Comparison of ENCODE assay signal across 14 cellular contexts in the genomic region with DNA sequence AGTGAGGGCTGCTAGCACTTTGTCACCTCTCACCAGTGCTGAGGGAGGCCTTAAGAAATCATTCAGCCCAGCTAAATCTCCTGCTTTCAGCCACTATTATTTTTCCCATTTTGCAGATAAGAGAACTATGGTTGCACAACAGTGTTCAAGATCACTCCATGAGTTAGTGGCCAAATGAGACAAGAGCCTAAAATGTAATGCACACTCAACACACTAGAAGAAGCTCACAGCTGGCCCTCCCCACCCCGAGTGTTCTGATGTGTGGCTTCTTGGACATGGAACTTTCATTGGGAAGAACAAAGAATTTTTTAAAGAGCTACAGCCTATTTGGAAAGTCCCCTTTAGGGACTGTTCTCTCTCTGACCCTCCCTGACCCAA. TPM values are rescaled to one million over a fixed set of nuclear protein-coding genes. Genes with fewer than 3 reads are reported as not detected.
DNase-seq lines count a peak whose midpoint lies in the region; ATAC-seq and TF ChIP-seq lines count a peak whose summit lies in the region.
"Had no signal": no experiment of that assay in that cellular context is flagged by ENCODE, and none has a peak within 500 bp of the region (broad histone marks: within the 10 kb centered on the region; RNA-seq: fewer than 3 reads in every experiment).

No MANE protein-coding gene starts in this region.

- intact Hi-C loops in Right ventricle myocardium inferior (cut with DNase I), result no loop called here
- intact Hi-C loops in left ventricle myocardium superior (cut with micrococcal nuclease), result no loop called here

- no peaks in the 10 kb centered on the region for H3K4me1 ChIP-seq in right atrium auricular region

- TF ChIP-seq CTCF in right atrium auricular region (IDR thresholded peaks at IDR 0.05) (no peak), fibroblast of the aortic adventitia (IDR thresholded peaks at IDR 0.05; ENCODE audit: insufficient read depth, low read length) (no peak)

- H3K36me3 ChIP-seq in right atrium auricular region, result no peaks in the 10 kb centered on the region

- peaks cover 0 to 1% of the 10 kb centered on the region in 2 donors for H3K9me3 ChIP-seq in right atrium auricular region

- ATAC-seq in Right ventricle myocardium inferior, result peak; percentile 94
- peak; percentile 92 for ATAC-seq in left ventricle myocardium superior
- ATAC-seq: GM12878, GM23338 had no signal

- H3K27me3 ChIP-seq in right atrium auricular region, result no peaks in the 10 kb centered on the region

- DNase-seq in Right ventricle myocardium inferior (ENCODE audit: missing footprints), result no peak
- DNase-seq in right atrium auricular region (ENCODE audit: low spot score), result no peak
- peak; percentile 6 for DNase-seq in fibroblast of the aortic adventitia (ENCODE audit: low read depth)
- peak; percentile 45 for DNase-seq in left ventricle myocardium superior
- DNase-seq in KG1 (lab: John Stamatoyannopoulos, UW), result no peak
- no peak for DNase-seq in NCI-H524 (lab: John Stamatoyannopoulos, UW)
- no peak for DNase-seq in NCI-H748 (lab: John Stamatoyannopoulos, UW; ENCODE audit: unreplicated experiment)
- DNase-seq: H7 had no signal

- H3K27ac ChIP-seq in right atrium auricular region, result no peak overlapping the region
- H3K27ac ChIP-seq: 22Rv1, HL-60 had no signal

- H3K4me3 ChIP-seq in right atrium auricular region, result no peak overlapping the region
- no peak overlapping the region for H3K4me3 ChIP-seq in fibroblast of the aortic adventitia (ENCODE audit: low read depth, low read length)
- H3K4me3 ChIP-seq: GM12878, GM23338 had no signal

RNA-seq across cellular contexts. Expression of gene CT47C1, which starts 44.1 kb away (rescaled TPM):
- total RNA-seq in Right ventricle myocardium inferior (not detected), right atrium auricular region (not detected), fibroblast of the aortic adventitia (ENCODE audit: low replicate concordance) (not detected in 2 replicates), left ventricle myocardium superior (not detected)
- total RNA-seq: A673, Daoy, GM12878, GM23338, H7 had no signal

RNA-seq across cellular contexts. Expression of gene LONRF3, which starts 54.3 kb away (rescaled TPM):
- 3.0 TPM for total RNA-seq in Right ventricle myocardium inferior
- 1 to 10 TPM; 3.6 to 8.8 TPM for total RNA-seq in right atrium auricular region
- 1.5 TPM in 1 of 2 replicates, not detected in the other for total RNA-seq in fibroblast of the aortic adventitia (ENCODE audit: low replicate concordance)
- 4.2 TPM for total RNA-seq in left ventricle myocardium superior

Comparison
In these comparisons a context has a peak if more than half of its experiments do, and no peak if none do; other contexts are left out.
1. DNase-seq: peak in fibroblast of the aortic adventitia (single experiment) and left ventricle myocardium superior (single experiment); none in Right ventricle myocardium inferior (single experiment), right atrium auricular region (single experiment), KG1 (single experiment), NCI-H524 (0 of 2) and NCI-H748 (single experiment).